In the genomic region with DNA sequence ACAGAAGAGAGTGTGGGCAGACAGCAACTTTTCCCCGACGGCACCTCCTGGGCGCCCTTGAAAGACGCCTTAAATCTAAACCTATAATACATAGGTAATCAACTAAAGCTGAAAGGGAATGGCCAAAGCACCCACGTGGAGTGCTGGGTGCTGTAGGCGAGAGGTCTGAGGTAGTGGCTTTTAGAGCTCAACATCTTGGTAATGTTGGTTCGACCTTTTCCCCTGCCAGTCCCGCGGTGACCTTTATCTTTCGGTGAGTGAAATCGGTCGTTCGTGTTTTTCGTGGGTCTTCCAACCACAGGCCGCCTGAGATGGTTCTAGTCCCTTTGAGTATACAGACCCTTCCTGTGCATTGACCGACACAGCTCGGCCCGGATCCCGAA, we compare ENCODE assay signal across 8 cellular contexts. TPM values are rescaled to one million over a fixed set of nuclear protein-coding genes. Genes with fewer than 3 reads are reported as not detected.
A peak's percentile ranks its signal among the peaks of the same experiment; 100 is the strongest.
DNase-seq lines count a peak whose midpoint lies in the region; ATAC-seq, FAIRE-seq and TF ChIP-seq lines count a peak whose summit lies in the region.

No MANE protein-coding gene starts in this region.

- no peak overlapping the region for H2AK9ac ChIP-seq in IMR-90 (replicated peaks; ENCODE audit: low read depth, low read length, poor library complexity)

- TF ChIP-seq RAD21 in A549 (conservative IDR thresholded peaks at IDR 0.05 in 1 of 2, IDR thresholded peaks at IDR 0.05 in 1 of 2) (no peak), IMR-90 (IDR thresholded peaks at IDR 0.05; ENCODE audit: low read length) (no peak)

- H2AFZ ChIP-seq in IMR-90 (replicated peaks; ENCODE audit: low read length, poor library complexity): no peak overlapping the region
- H2AFZ ChIP-seq in neuron (ENCODE audit: low read depth, low read length): peak overlapping the region; percentile 34

- H3K4me3 Mint-ChIP-seq in chondrocyte (ENCODE audit: unreplicated experiment): peak overlapping the region; percentile 71

- no peak for DNase-seq in A549 (ENCODE audit: low read depth in 1 of 2, low spot score in 1 of 2)
- DNase-seq in IMR-90: no peak
- DNase-seq in chondrocyte (ENCODE audit: low spot score): no peak
- DNase-seq in G401 (ENCODE audit: low spot score): no peak
- DNase-seq in NCI-H1105 (lab: John Stamatoyannopoulos, UW): no peak
- DNase-seq in NCI-H2107 (lab: John Stamatoyannopoulos, UW): no peak

- no peak for FAIRE-seq in A549 (lab: Jason Lieb, UNC)

- H4K5ac ChIP-seq in IMR-90 (ENCODE audit: low read depth, low read length): no peak overlapping the region

- H3K27me3 ChIP-seq in IMR-90 (ENCODE audit: control insufficient read depth, insufficient read depth, low read length) (peaks cover 4% of the 10 kb centered on the region), neuron (ENCODE audit: insufficient read depth, low read length) (peaks cover 44% of the 10 kb centered on the region)

- no peaks in the 10 kb centered on the region for H3K9me3 Mint-ChIP-seq in chondrocyte (ENCODE audit: low read depth)

- peaks cover 52% of the 10 kb centered on the region for H3K4me1 Mint-ChIP-seq in chondrocyte (ENCODE audit: low read depth)

- POLR2A ChIA-PET in A549 (lab: Yijun Ruan, JAX) (interaction anchor here (0.9 to 2.9 kb wide), 5 partner anchors 19 to 289 kb away, joined by 3 to 22 read pairs (median 4); a partner anchor contains a TSS), IMR-90 (lab: Charles Lee; ENCODE audit: unreplicated experiment) (no interaction called here)

- TF ChIP-seq CTCF in A549 (IDR thresholded peaks at IDR 0.05): no peak
- no peak for TF ChIP-seq CTCF in IMR-90 (conservative IDR thresholded peaks at IDR 0.05; ENCODE audit: low read depth, low read length)
- no peak for TF ChIP-seq CTCF in chondrocyte (IDR thresholded peaks at IDR 0.05)

- H3K18ac ChIP-seq in IMR-90 (ENCODE audit: low read depth, low read length): no peak overlapping the region

- in situ Hi-C loops in IMR-90 (cut with MboI; ENCODE audit: low sequenced_read_pairs) (loop anchor here (5.0 kb wide), 1 partner anchor 50 kb away; a partner anchor contains a TSS), G401 (cut with HindIII; ENCODE audit: low sequenced_read_pairs) (no loop called here)

- H3K4me3 ChIP-seq in A549: peak overlapping the region; percentile 62
- peak overlapping the region; percentile 33; the same call in 1 of the 2 replicates for H3K4me3 ChIP-seq in IMR-90 (ENCODE audit: insufficient read depth, low read depth, low read length)
- peak overlapping the region; percentile 41 for H3K4me3 ChIP-seq in neuron (ENCODE audit: low read length)

- no peak overlapping the region for H2BK20ac ChIP-seq in IMR-90 (ENCODE audit: low read depth, low read length)

- CTCF ChIA-PET in A549 (lab: Yijun Ruan, JAX) (interaction anchor here (0.8 to 4.6 kb wide), 11 partner anchors 15 to 339 kb away, joined by 3 to 30 read pairs (median 5); no protein-coding TSS in a partner anchor), IMR-90 (lab: Yijun Ruan, JAX) (no interaction called here)

- ATAC-seq in A549: peak; percentile 19 to 45
- ATAC-seq in GM18907 (IDR thresholded peaks at IDR 0.05; ENCODE audit: unreplicated experiment): peak; percentile 27
- ATAC-seq in IMR-90 (ENCODE audit: low read depth): no peak; the same call in 1 of the 2 replicates

- H3K4ac ChIP-seq in IMR-90 (ENCODE audit: low read depth, low read length): no peak overlapping the region

- peaks cover 22% of the 10 kb centered on the region for H3K27me3 Mint-ChIP-seq in chondrocyte (ENCODE audit: low read depth)

- no peaks in the 10 kb centered on the region for H3K79me1 ChIP-seq in IMR-90 (ENCODE audit: low read depth in 1 of 2, low read length in 2 of 2)

- intact Hi-C loops in IMR-90 (cut with micrococcal nuclease): loop anchor here (5.0 kb wide), 1 partner anchor 340 kb away; no protein-coding TSS in a partner anchor

- no peak overlapping the region for H3K23ac ChIP-seq in IMR-90 (ENCODE audit: low read depth, low read length)

- no TSS peak for BruUV-seq in IMR-90 (replicated peaks; lab: Mats Ljungman, UMichigan)

- H3K56ac ChIP-seq in IMR-90 (ENCODE audit: extremely low read depth, insufficient read depth, low read length): no peak overlapping the region

- H3K36me3 ChIP-seq in IMR-90 (ENCODE audit: control insufficient read depth, insufficient read depth, low read length) (no peaks in the 10 kb centered on the region), neuron (ENCODE audit: insufficient read depth, low read length) (no peaks in the 10 kb centered on the region)

- peaks cover 4% of the 10 kb centered on the region; the same call in 1 of the 2 replicates for H4K20me1 ChIP-seq in IMR-90 (ENCODE audit: insufficient read depth, low read length)

- no peak overlapping the region for H3K14ac ChIP-seq in IMR-90 (replicated peaks; ENCODE audit: low read depth, low read length)

- no peak overlapping the region for H2AK5ac ChIP-seq in IMR-90 (ENCODE audit: low read depth, low read length)

- H3K4me1 ChIP-seq in A549: peaks cover 25% of the 10 kb centered on the region; the same call in 2 of the 3 replicates
- no peaks in the 10 kb centered on the region for H3K4me1 ChIP-seq in IMR-90 (ENCODE audit: control insufficient read depth, insufficient read depth, low read length)
- peaks cover 24% of the 10 kb centered on the region for H3K4me1 ChIP-seq in neuron (ENCODE audit: insufficient read depth, low read length)

- H3K27ac ChIP-seq in A549 (peak overlapping the region; percentile 1 to 61; a peak in 3 of 6 replicates), IMR-90 (ENCODE audit: insufficient read depth, low read length) (no peak overlapping the region)

- H4K8ac ChIP-seq in IMR-90 (ENCODE audit: low read depth in 2 of 2, low read length in 2 of 2): no peak overlapping the region

- H3K9me3 ChIP-seq in A549: peaks cover 4% of the 10 kb centered on the region; the same call in 1 of the 3 replicates
- H3K9me3 ChIP-seq in IMR-90 (ENCODE audit: control insufficient read depth, insufficient read depth, low read length): no peaks in the 10 kb centered on the region
- H3K9me3 ChIP-seq in neuron (ENCODE audit: low read length): no peaks in the 10 kb centered on the region

- no peak overlapping the region for H2BK15ac ChIP-seq in IMR-90 (ENCODE audit: low read depth, low read length)

- under 1% methylated on average over 19 of the region's 19 CpGs for WGBS in A549 (ENCODE audit: missing lambda C conversion rate)
- WGBS in IMR-90 (ENCODE audit: extremely low coverage in 2 of 2, insufficient read length in 1 of 2), 2 experiments: 0% methylated on average over 9 of the region's 19 CpGs; no CpG with 5 or more reads in 1 of the 2 experiments

- H3K36me3 Mint-ChIP-seq in chondrocyte (ENCODE audit: low read depth): no peaks in the 10 kb centered on the region

- dilution Hi-C loops in IMR-90 (cut with HindIII; ENCODE audit: low sequenced_read_pairs, unreplicated experiment): no loop called here

- no peak overlapping the region for H3K9ac ChIP-seq in IMR-90 (ENCODE audit: low read depth, low read length)

- H2BK5ac ChIP-seq in IMR-90 (ENCODE audit: low read depth, low read length, poor library complexity, severe bottlenecking): no peak overlapping the region

- no peak overlapping the region for H2BK120ac ChIP-seq in IMR-90 (ENCODE audit: low read depth, low read length)

- peak overlapping the region; percentile 34 for H3K27ac Mint-ChIP-seq in chondrocyte (ENCODE audit: unreplicated experiment)

- no peak overlapping the region for H4K91ac ChIP-seq in IMR-90 (ENCODE audit: insufficient read depth, low read depth, low read length)

- peak overlapping the region; percentile 99 for H3K4me2 ChIP-seq in A549
- H3K4me2 ChIP-seq in IMR-90 (ENCODE audit: low read depth, low read length): peak overlapping the region; percentile 71

- TF ChIP-seq EP300 in A549 (IDR thresholded peaks at IDR 0.05): no peak

- no peak for TF ChIP-seq POLR2A in A549 (IDR thresholded peaks at IDR 0.05; ENCODE audit: low read length)
- no peak for TF ChIP-seq POLR2A in IMR-90 (IDR thresholded peaks at IDR 0.05; ENCODE audit: low read depth, low read length)

- H3K9me1 ChIP-seq in IMR-90 (ENCODE audit: insufficient read depth, low read length): no peaks in the 10 kb centered on the region

RNA-seq across cellular contexts. Expression of a gene that starts 9.1 kb away (rescaled TPM):
- polyA plus RNA-seq in A549 (2011; rRNA removed) (not detected in 2 replicates), A549 (2017; fragmentation: RNase III; extraction: RNeasy Plus Mini Kit Qiagen cat#74134 plus additional on column Dnase treatment) (not detected in 3 replicates), IMR-90 (2012; rRNA removed) (not detected in 2 replicates)
- polyA plus RNA-seq in A549 (2012; cell fraction: cytosol; rRNA removed): not detected in 2 replicates
- not detected in 2 replicates for polyA plus RNA-seq in A549 (2012; cell fraction: nucleus; rRNA removed)
- polyA minus RNA-seq in A549 (2011; rRNA and poly(A)+ RNA removed): not detected in 2 replicates
- total RNA-seq in IMR-90 (2012; rRNA removed) (not detected in 2 replicates), chondrocyte (not detected in 3 replicates)
- not detected in 2 replicates for polyA plus RNA-seq in IMR-90 (2012; cell fraction: cytosol; rRNA removed)
- not detected in 2 replicates for polyA plus RNA-seq in IMR-90 (2012; cell fraction: nucleus; rRNA removed; ENCODE audit: low replicate concordance)
- not detected in 2 replicates for total RNA-seq in G401 (2014; rRNA removed; shearing (Covaris generic))

RNA-seq across cellular contexts. Expression of a gene that starts 41.3 kb away (rescaled TPM):
- polyA plus RNA-seq in A549 (2011; rRNA removed) (not detected in 2 replicates), A549 (2017; fragmentation: RNase III; extraction: RNeasy Plus Mini Kit Qiagen cat#74134 plus additional on column Dnase treatment) (not detected in 3 replicates), IMR-90 (2012; rRNA removed) (not detected in 2 replicates)
- polyA plus RNA-seq in A549 (2012; cell fraction: cytosol; rRNA removed): not detected in 2 replicates
- not detected in 2 replicates for polyA plus RNA-seq in A549 (2012; cell fraction: nucleus; rRNA removed)
- not detected in 2 replicates for polyA minus RNA-seq in A549 (2011; rRNA and poly(A)+ RNA removed)
- total RNA-seq in IMR-90 (2012; rRNA removed) (not detected in 2 replicates), chondrocyte (not detected in 3 replicates)
- polyA plus RNA-seq in IMR-90 (2012; cell fraction: cytosol; rRNA removed): not detected in 2 replicates
- polyA plus RNA-seq in IMR-90 (2012; cell fraction: nucleus; rRNA removed; ENCODE audit: low replicate concordance): not detected in 2 replicates
- not detected in 2 replicates for total RNA-seq in G401 (2014; rRNA removed; shearing (Covaris generic))

RNA-seq across cellular contexts. Expression of a gene that starts 44.6 kb away (rescaled TPM):
- polyA plus RNA-seq in A549 (2011; rRNA removed) (not detected in 2 replicates), A549 (2017; fragmentation: RNase III; extraction: RNeasy Plus Mini Kit Qiagen cat#74134 plus additional on column Dnase treatment) (not detected in 3 replicates), IMR-90 (2012; rRNA removed) (not detected in 2 replicates)
- polyA plus RNA-seq in A549 (2012; cell fraction: cytosol; rRNA removed): not detected in 2 replicates
- polyA plus RNA-seq in A549 (2012; cell fraction: nucleus; rRNA removed): not detected in 2 replicates
- not detected in 2 replicates for polyA minus RNA-seq in A549 (2011; rRNA and poly(A)+ RNA removed)
- total RNA-seq in IMR-90 (2012; rRNA removed) (not detected in 2 replicates), chondrocyte (not detected in 3 replicates)
- not detected in 2 replicates for polyA plus RNA-seq in IMR-90 (2012; cell fraction: cytosol; rRNA removed)
- polyA plus RNA-seq in IMR-90 (2012; cell fraction: nucleus; rRNA removed; ENCODE audit: low replicate concordance): not detected in 2 replicates
- not detected in 2 replicates for total RNA-seq in G401 (2014; rRNA removed; shearing (Covaris generic))

RNA-seq across cellular contexts. Expression of a gene that starts 51.9 kb away (rescaled TPM):
- polyA plus RNA-seq in A549 (2011; rRNA removed): 77.4 and 134 TPM in 2 replicates
- polyA plus RNA-seq in A549 (2012; cell fraction: cytosol; rRNA removed): 11.1 and 15.0 TPM in 2 replicates
- 8.0 and 10.9 TPM in 2 replicates for polyA plus RNA-seq in A549 (2012; cell fraction: nucleus; rRNA removed)
- polyA plus RNA-seq in A549 (2017; fragmentation: RNase III; extraction: RNeasy Plus Mini Kit Qiagen cat#74134 plus additional on column Dnase treatment): 5.8 to 10.6 TPM (median 8.6 TPM) in 3 replicates
- 53.7 and 118 TPM in 2 replicates for polyA minus RNA-seq in A549 (2011; rRNA and poly(A)+ RNA removed)
- total RNA-seq in IMR-90 (2012; rRNA removed): 8.1 and 10.4 TPM in 2 replicates
- 9.9 and 11.6 TPM in 2 replicates for polyA plus RNA-seq in IMR-90 (2012; rRNA removed)
- 5.2 and 10.4 TPM in 2 replicates for polyA plus RNA-seq in IMR-90 (2012; cell fraction: cytosol; rRNA removed)
- polyA plus RNA-seq in IMR-90 (2012; cell fraction: nucleus; rRNA removed; ENCODE audit: low replicate concordance): 2.7 and 5.5 TPM in 2 replicates
- total RNA-seq in chondrocyte: 23.6 to 32.1 TPM (median 28.5 TPM) in 3 replicates
- total RNA-seq in G401 (2014; rRNA removed; shearing (Covaris generic)): 2.2 and 3.2 TPM in 2 replicates

RNA-seq across cellular contexts. Expression of a gene that starts 56.1 kb away (rescaled TPM):
- polyA plus RNA-seq in A549 (2011; rRNA removed): 35.4 and 46.9 TPM in 2 replicates
- polyA plus RNA-seq in A549 (2012; cell fraction: cytosol; rRNA removed): 10.5 and 11.6 TPM in 2 replicates
- polyA plus RNA-seq in A549 (2012; cell fraction: nucleus; rRNA removed): 7.9 and 10.9 TPM in 2 replicates
- 6.5 to 10.5 TPM (median 10.2 TPM) in 3 replicates for polyA plus RNA-seq in A549 (2017; fragmentation: RNase III; extraction: RNeasy Plus Mini Kit Qiagen cat#74134 plus additional on column Dnase treatment)
- polyA minus RNA-seq in A549 (2011; rRNA and poly(A)+ RNA removed): 19.4 and 35.5 TPM in 2 replicates
- total RNA-seq in IMR-90 (2012; rRNA removed): 3.6 and 3.9 TPM in 2 replicates
- 4.2 and 4.7 TPM in 2 replicates for polyA plus RNA-seq in IMR-90 (2012; rRNA removed)
- polyA plus RNA-seq in IMR-90 (2012; cell fraction: cytosol; rRNA removed): 5.9 and 9.0 TPM in 2 replicates
- polyA plus RNA-seq in IMR-90 (2012; cell fraction: nucleus; rRNA removed; ENCODE audit: low replicate concordance): 1.9 and 2.4 TPM in 2 replicates
- 7.3 to 10.2 TPM (median 9.1 TPM) in 3 replicates for total RNA-seq in chondrocyte
- total RNA-seq in G401 (2014; rRNA removed; shearing (Covaris generic)): 3.4 and 7.1 TPM in 2 replicates
